ENCODE assay signal across 1 cellular context in genomic region chr3:74415731-74416130, GRCh38.
TF ChIP-seq lines count a peak whose summit lies in the region.

No MANE protein-coding gene starts in this region.

TF ChIP-seq in GM23338, 12 proteins besides CTCF, POLR2A, EP300 and RAD21 (continued from another document):
- TF ChIP-seq ZNF462 (CRISPR knock-in tag; IDR thresholded peaks at IDR 0.05) (no peak), REST (IDR thresholded peaks at IDR 0.05; ENCODE audit: unreplicated experiment) (no peak), EZH2phosphoT487 (IDR thresholded peaks at IDR 0.05; ENCODE audit: unreplicated experiment) (no peak), ZNF114 (CRISPR knock-in tag; IDR thresholded peaks at IDR 0.05) (no peak), CREB1 (CRISPR knock-in tag; IDR thresholded peaks at IDR 0.05; ENCODE audit: low read depth) (no peak)
